Comparison of ENCODE assay signal across 2 cellular contexts in genomic region chr17:45868276-45868675, GRCh38.
TF ChIP-seq lines count a peak whose summit lies in the region.

No MANE protein-coding gene starts in this region.

TF ChIP-seq in HCT116, 20 proteins besides CTCF, POLR2A, EP300 and RAD21:
- TF ChIP-seq, protein P1, sequence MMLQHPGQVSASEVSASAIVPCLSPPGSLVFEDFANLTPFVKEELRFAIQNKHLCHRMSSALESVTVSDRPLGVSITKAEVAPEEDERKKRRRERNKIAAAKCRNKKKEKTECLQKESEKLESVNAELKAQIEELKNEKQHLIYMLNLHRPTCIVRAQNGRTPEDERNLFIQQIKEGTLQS (IDR thresholded peaks at IDR 0.05), result no peak
- TF ChIP-seq YY1 (IDR thresholded peaks at IDR 0.05; ENCODE audit: extremely low read depth, insufficient replicate concordance, low read depth, low read length) (no peak), CEBPB (IDR thresholded peaks at IDR 0.05; ENCODE audit: low read depth) (no peak), EZH2phosphoT487 (IDR thresholded peaks at IDR 0.05; ENCODE audit: borderline replicate concordance) (no peak), SRF (IDR thresholded peaks at IDR 0.05; ENCODE audit: low read depth) (no peak), FOSL1 (IDR thresholded peaks at IDR 0.05; ENCODE audit: low read depth) (no peak), TCF7L2 (IDR thresholded peaks at IDR 0.05; ENCODE audit: borderline replicate concordance, extremely low read depth, insufficient read depth, insufficient read length) (no peak), SP1 (IDR thresholded peaks at IDR 0.05; ENCODE audit: low read depth) (no peak), SIN3A (IDR thresholded peaks at IDR 0.05; ENCODE audit: low read depth) (no peak), JUND (IDR thresholded peaks at IDR 0.05) (no peak), ELF1 (IDR thresholded peaks at IDR 0.05; ENCODE audit: borderline replicate concordance, low read depth) (no peak), CBX3 (IDR thresholded peaks at IDR 0.05; ENCODE audit: low read depth) (no peak), ZNF274 (IDR thresholded peaks at IDR 0.05; ENCODE audit: low read depth, low read length) (no peak), EGR1 (IDR thresholded peaks at IDR 0.05; ENCODE audit: low read depth) (no peak), REST (IDR thresholded peaks at IDR 0.05; ENCODE audit: low read depth) (no peak), ZBTB33 (IDR thresholded peaks at IDR 0.05; ENCODE audit: extremely low read depth, insufficient replicate concordance, low read length) (no peak), EZH2 (IDR thresholded peaks at IDR 0.05) (no peak), POLR2AphosphoS5 (IDR thresholded peaks at IDR 0.05; ENCODE audit: low read depth, low read length) (no peak), ZFX (IDR thresholded peaks at IDR 0.05) (no peak)
- TF ChIP-seq, protein P2, sequence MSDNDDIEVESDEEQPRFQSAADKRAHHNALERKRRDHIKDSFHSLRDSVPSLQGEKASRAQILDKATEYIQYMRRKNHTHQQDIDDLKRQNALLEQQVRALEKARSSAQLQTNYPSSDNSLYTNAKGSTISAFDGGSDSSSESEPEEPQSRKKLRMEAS (IDR thresholded peaks at IDR 0.05), result no peak

TF ChIP-seq in K562, 482 proteins besides CTCF, POLR2A, EP300 and RAD21:
- TF ChIP-seq BRF1 (IDR thresholded peaks at IDR 0.05; ENCODE audit: borderline replicate concordance, extremely low read depth, insufficient read length) (no peak), ZNF830 (CRISPR knock-in tag; IDR thresholded peaks at IDR 0.05) (no peak), CEBPG (CRISPR knock-in tag; IDR thresholded peaks at IDR 0.05) (no peak), CEBPG (tag; conservative IDR thresholded peaks at IDR 0.05 in 1 of 2, IDR thresholded peaks at IDR 0.05 in 1 of 2) (peak in 1 of 2 experiments; percentile 71; a peak in 2 of 4 replicates), SAP30 (IDR thresholded peaks at IDR 0.05; ENCODE audit: borderline replicate concordance, insufficient read depth, low read depth, low read length, poor library complexity, severe bottlenecking) (no peak), POLR2AphosphoS5 (IDR thresholded peaks at IDR 0.05; ENCODE audit: control insufficient read depth, insufficient read depth, low read depth, low read length) (no peak), NFYB (IDR thresholded peaks at IDR 0.05; ENCODE audit: extremely low read depth, insufficient read length) (no peak), TAF7 (tag; IDR thresholded peaks at IDR 0.05) (no peak), RBFOX2 (IDR thresholded peaks at IDR 0.05; ENCODE audit: low read depth, low read length) (no peak), TEAD4 (IDR thresholded peaks at IDR 0.05; ENCODE audit: low read length) (no peak), TEAD4 (CRISPR knock-in tag; IDR thresholded peaks at IDR 0.05; ENCODE audit: borderline replicate concordance) (no peak), NRF1 (conservative IDR thresholded peaks at IDR 0.05 in 1 of 2, IDR thresholded peaks at IDR 0.05 in 1 of 2) (no peak), CEBPB (tag; IDR thresholded peaks at IDR 0.05) (peak; percentile 20; the same call in 1 of the 2 replicates), RBM34 (IDR thresholded peaks at IDR 0.05; ENCODE audit: borderline replicate concordance, insufficient read depth, low read length) (no peak), BCL6 (CRISPR knock-in tag; IDR thresholded peaks at IDR 0.05) (no peak), ZNF507 (tag; conservative IDR thresholded peaks at IDR 0.05) (no peak), ZBED1 (IDR thresholded peaks at IDR 0.05) (no peak), ZNF561 (CRISPR knock-in tag; conservative IDR thresholded peaks at IDR 0.05) (no peak), FOSL1 (tag; conservative IDR thresholded peaks at IDR 0.05) (peak; percentile 39)
- TF ChIP-seq, protein P3, sequence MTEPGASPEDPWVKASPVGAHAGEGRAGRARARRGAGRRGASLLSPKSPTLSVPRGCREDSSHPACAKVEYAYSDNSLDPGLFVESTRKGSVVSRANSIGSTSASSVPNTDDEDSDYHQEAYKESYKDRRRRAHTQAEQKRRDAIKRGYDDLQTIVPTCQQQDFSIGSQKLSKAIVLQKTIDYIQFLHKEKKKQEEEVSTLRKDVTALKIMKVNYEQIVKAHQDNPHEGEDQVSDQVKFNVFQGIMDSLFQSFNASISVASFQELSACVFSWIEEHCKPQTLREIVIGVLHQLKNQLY (CRISPR knock-in tag; conservative IDR thresholded peaks at IDR 0.05), result no peak
- TF ChIP-seq, protein P4, sequence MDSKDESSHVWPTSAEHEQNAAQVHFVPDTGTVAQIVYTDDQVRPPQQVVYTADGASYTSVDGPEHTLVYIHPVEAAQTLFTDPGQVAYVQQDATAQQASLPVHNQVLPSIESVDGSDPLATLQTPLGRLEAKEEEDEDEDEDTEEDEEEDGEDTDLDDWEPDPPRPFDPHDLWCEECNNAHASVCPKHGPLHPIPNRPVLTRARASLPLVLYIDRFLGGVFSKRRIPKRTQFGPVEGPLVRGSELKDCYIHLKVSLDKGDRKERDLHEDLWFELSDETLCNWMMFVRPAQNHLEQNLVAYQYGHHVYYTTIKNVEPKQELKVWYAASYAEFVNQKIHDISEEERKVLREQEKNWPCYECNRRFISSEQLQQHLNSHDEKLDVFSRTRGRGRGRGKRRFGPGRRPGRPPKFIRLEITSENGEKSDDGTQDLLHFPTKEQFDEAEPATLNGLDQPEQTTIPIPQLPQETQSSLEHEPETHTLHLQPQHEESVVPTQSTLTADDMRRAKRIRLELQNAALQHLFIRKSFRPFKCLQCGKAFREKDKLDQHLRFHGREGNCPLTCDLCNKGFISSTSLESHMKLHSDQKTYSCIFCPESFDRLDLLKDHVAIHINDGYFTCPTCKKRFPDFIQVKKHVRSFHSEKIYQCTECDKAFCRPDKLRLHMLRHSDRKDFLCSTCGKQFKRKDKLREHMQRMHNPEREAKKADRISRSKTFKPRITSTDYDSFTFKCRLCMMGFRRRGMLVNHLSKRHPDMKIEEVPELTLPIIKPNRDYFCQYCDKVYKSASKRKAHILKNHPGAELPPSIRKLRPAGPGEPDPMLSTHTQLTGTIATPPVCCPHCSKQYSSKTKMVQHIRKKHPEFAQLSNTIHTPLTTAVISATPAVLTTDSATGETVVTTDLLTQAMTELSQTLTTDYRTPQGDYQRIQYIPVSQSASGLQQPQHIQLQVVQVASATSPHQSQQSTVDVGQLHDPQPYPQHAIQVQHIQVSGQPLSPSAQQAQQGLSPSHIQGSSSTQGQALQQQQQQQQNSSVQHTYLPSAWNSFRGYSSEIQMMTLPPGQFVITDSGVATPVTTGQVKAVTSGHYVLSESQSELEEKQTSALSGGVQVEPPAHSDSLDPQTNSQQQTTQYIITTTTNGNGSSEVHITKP (IDR thresholded peaks at IDR 0.05; ENCODE audit: partially characterized antibody), result no peak
- TF ChIP-seq, protein P5, sequence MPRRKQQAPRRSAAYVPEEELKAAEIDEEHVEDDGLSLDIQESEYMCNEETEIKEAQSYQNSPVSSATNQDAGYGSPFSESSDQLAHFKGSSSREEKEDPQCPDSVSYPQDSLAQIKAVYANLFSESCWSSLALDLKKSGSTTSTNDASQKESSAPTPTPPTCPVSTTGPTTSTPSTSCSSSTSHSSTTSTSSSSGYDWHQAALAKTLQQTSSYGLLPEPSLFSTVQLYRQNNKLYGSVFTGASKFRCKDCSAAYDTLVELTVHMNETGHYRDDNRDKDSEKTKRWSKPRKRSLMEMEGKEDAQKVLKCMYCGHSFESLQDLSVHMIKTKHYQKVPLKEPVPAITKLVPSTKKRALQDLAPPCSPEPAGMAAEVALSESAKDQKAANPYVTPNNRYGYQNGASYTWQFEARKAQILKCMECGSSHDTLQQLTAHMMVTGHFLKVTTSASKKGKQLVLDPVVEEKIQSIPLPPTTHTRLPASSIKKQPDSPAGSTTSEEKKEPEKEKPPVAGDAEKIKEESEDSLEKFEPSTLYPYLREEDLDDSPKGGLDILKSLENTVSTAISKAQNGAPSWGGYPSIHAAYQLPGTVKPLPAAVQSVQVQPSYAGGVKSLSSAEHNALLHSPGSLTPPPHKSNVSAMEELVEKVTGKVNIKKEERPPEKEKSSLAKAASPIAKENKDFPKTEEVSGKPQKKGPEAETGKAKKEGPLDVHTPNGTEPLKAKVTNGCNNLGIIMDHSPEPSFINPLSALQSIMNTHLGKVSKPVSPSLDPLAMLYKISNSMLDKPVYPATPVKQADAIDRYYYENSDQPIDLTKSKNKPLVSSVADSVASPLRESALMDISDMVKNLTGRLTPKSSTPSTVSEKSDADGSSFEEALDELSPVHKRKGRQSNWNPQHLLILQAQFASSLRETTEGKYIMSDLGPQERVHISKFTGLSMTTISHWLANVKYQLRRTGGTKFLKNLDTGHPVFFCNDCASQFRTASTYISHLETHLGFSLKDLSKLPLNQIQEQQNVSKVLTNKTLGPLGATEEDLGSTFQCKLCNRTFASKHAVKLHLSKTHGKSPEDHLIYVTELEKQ (CRISPR knock-in tag; IDR thresholded peaks at IDR 0.05), result no peak
